In genomic region chr16:57801098-57801855, GRCh38 we compare ENCODE assay signal across 1 cellular context.
TF ChIP-seq lines count a peak whose summit lies in the region.

No MANE protein-coding gene starts in this region.

TF ChIP-seq in HepG2, 621 proteins besides CTCF, POLR2A, EP300 and RAD21 (continued from another document):
- TF ChIP-seq ZNF543 (CRISPR knock-in tag; IDR thresholded peaks at IDR 0.05) (no peak), SCMH1 (CRISPR knock-in tag; IDR thresholded peaks at IDR 0.05; ENCODE audit: borderline replicate concordance) (no peak), RFXAP (CRISPR knock-in tag; IDR thresholded peaks at IDR 0.05; ENCODE audit: borderline replicate concordance) (0 out of 2 replicates have a peak, but pooled peaks have one; percentile 34), ZNF768 (CRISPR knock-in tag; IDR thresholded peaks at IDR 0.05) (peak; percentile 45; the same call in 1 of the 2 replicates), FOSL2 (CRISPR knock-in tag; IDR thresholded peaks at IDR 0.05) (peak; percentile 81), RELA (CRISPR knock-in tag; IDR thresholded peaks at IDR 0.05) (no peak), NR2F6 (IDR thresholded peaks at IDR 0.05) (no peak), NR2F6 (CRISPR knock-in tag; IDR thresholded peaks at IDR 0.05) (no peak), ZNF326 (CRISPR knock-in tag; IDR thresholded peaks at IDR 0.05; ENCODE audit: borderline replicate concordance) (no peak), ZNF446 (CRISPR knock-in tag; IDR thresholded peaks at IDR 0.05) (no peak), ZBTB44 (CRISPR knock-in tag; IDR thresholded peaks at IDR 0.05) (no peak), ZFP82 (CRISPR knock-in tag; IDR thresholded peaks at IDR 0.05; ENCODE audit: borderline replicate concordance) (no peak), ZEB1 (IDR thresholded peaks at IDR 0.05; ENCODE audit: insufficient replicate concordance, low read depth) (no peak), PITX1 (CRISPR knock-in tag; IDR thresholded peaks at IDR 0.05) (no peak), HNF1A (IDR thresholded peaks at IDR 0.05; ENCODE audit: low read depth) (0 out of 2 replicates have a peak, but pooled peaks have one; percentile 16), HNF1A (CRISPR knock-in tag; IDR thresholded peaks at IDR 0.05; ENCODE audit: borderline replicate concordance) (no peak), ZNF761 (CRISPR knock-in tag; conservative IDR thresholded peaks at IDR 0.05) (no peak), ZFP91 (CRISPR knock-in tag; IDR thresholded peaks at IDR 0.05; ENCODE audit: borderline replicate concordance) (no peak; the same call in 1 of the 2 replicates), KLF9 (CRISPR knock-in tag; IDR thresholded peaks at IDR 0.05; ENCODE audit: low read depth) (no peak), SMAD9 (CRISPR knock-in tag; IDR thresholded peaks at IDR 0.05) (no peak), ZBTB14 (CRISPR knock-in tag; IDR thresholded peaks at IDR 0.05) (no peak; the same call in 1 of the 2 replicates), MAX (IDR thresholded peaks at IDR 0.05) (no peak)
